Comparison of ENCODE assay signal across 2 cellular contexts in genomic region chr1:51673279-51673678, GRCh38.
TF ChIP-seq lines count a peak whose summit lies in the region.

No MANE protein-coding gene starts in this region.

TF ChIP-seq in HepG2, 621 proteins besides CTCF, POLR2A, EP300 and RAD21:
- no peak for TF ChIP-seq RAD51 (IDR thresholded peaks at IDR 0.05; ENCODE audit: borderline replicate concordance)
- TF ChIP-seq KLF6 (CRISPR knock-in tag; IDR thresholded peaks at IDR 0.05): no peak
- no peak for TF ChIP-seq NFRKB (IDR thresholded peaks at IDR 0.05)

TF ChIP-seq in endothelial cell of umbilical vein, 7 proteins besides CTCF, POLR2A, EP300 and RAD21:
- no peak for TF ChIP-seq EZH2 (IDR thresholded peaks at IDR 0.05; ENCODE audit: borderline replicate concordance, low read depth, low read length, severe bottlenecking)
